In genomic region chr1:43979528-43980254, GRCh38 we compare ENCODE assay signal across 1 cellular context.
TF ChIP-seq lines count a peak whose summit lies in the region.

No MANE protein-coding gene starts in this region.

TF ChIP-seq in K562, 482 proteins besides CTCF, POLR2A, EP300 and RAD21 (continued from another document and continues in another):
- TF ChIP-seq AFF4 (CRISPR knock-in tag; IDR thresholded peaks at IDR 0.05) = no peak
- TF ChIP-seq NKRF (IDR thresholded peaks at IDR 0.05; ENCODE audit: borderline replicate concordance) = peak; percentile 97
- TF ChIP-seq PATZ1 (CRISPR knock-in tag; IDR thresholded peaks at IDR 0.05; ENCODE audit: borderline replicate concordance) = no peak
- TF ChIP-seq ZNF699 (CRISPR knock-in tag; IDR thresholded peaks at IDR 0.05; ENCODE audit: insufficient replicate concordance) = no peak
- peak; percentile 19; the same call in 1 of the 2 replicates for TF ChIP-seq JUN (IDR thresholded peaks at IDR 0.05; ENCODE audit: borderline replicate concordance, low read depth, low read length)
- no peak for TF ChIP-seq JUN (CRISPR knock-in tag; IDR thresholded peaks at IDR 0.05; ENCODE audit: borderline replicate concordance)
- TF ChIP-seq TOE1 (IDR thresholded peaks at IDR 0.05; ENCODE audit: borderline replicate concordance) = no peak
- no peak for TF ChIP-seq TOE1 (CRISPR knock-in tag; IDR thresholded peaks at IDR 0.05; ENCODE audit: borderline replicate concordance, low read depth)
- no peak for TF ChIP-seq SIX5 (IDR thresholded peaks at IDR 0.05; ENCODE audit: borderline replicate concordance in 1 of 2, insufficient read depth in 1 of 2, low read depth in 1 of 2, low read length in 2 of 2)
- TF ChIP-seq NCOA6 (IDR thresholded peaks at IDR 0.05) = no peak
- peak; percentile 31 for TF ChIP-seq VEZF1 (CRISPR knock-in tag; IDR thresholded peaks at IDR 0.05)
- TF ChIP-seq ZNF384 (IDR thresholded peaks at IDR 0.05; ENCODE audit: low read depth, low read length) = no peak
- TF ChIP-seq THAP12 (CRISPR knock-in tag; IDR thresholded peaks at IDR 0.05) = no peak
- peak; percentile 39; the same call in 1 of the 2 replicates for TF ChIP-seq CREM (IDR thresholded peaks at IDR 0.05; ENCODE audit: low read depth)
- no peak for TF ChIP-seq CEBPG (CRISPR knock-in tag; IDR thresholded peaks at IDR 0.05)
- no peak for TF ChIP-seq CEBPG (tag; conservative IDR thresholded peaks at IDR 0.05 in 1 of 2, IDR thresholded peaks at IDR 0.05 in 1 of 2)
- TF ChIP-seq CXXC5 (CRISPR knock-in tag; IDR thresholded peaks at IDR 0.05) = no peak
- TF ChIP-seq ZNF124 (CRISPR knock-in tag; IDR thresholded peaks at IDR 0.05) = no peak
- peak; percentile 28; the same call in 1 of the 2 replicates for TF ChIP-seq ZNF511 (CRISPR knock-in tag; IDR thresholded peaks at IDR 0.05)
- peak; percentile 46; the same call in 1 of the 2 replicates for TF ChIP-seq ZBTB1 (CRISPR knock-in tag; IDR thresholded peaks at IDR 0.05; ENCODE audit: borderline replicate concordance, low read depth)
- no peak for TF ChIP-seq CBX3 (IDR thresholded peaks at IDR 0.05; ENCODE audit: borderline replicate concordance in 1 of 2, low read length in 2 of 2)
- TF ChIP-seq DPF2 (IDR thresholded peaks at IDR 0.05) = peak; percentile 39; the same call in 1 of the 2 replicates
- no peak for TF ChIP-seq FOXA3 (CRISPR knock-in tag; conservative IDR thresholded peaks at IDR 0.05 in 1 of 2, IDR thresholded peaks at IDR 0.05 in 1 of 2)
- peak; percentile 92 for TF ChIP-seq MGA (IDR thresholded peaks at IDR 0.05)
- TF ChIP-seq NCOA2 (IDR thresholded peaks at IDR 0.05; ENCODE audit: partially characterized antibody in 2 of 2) = no peak
- TF ChIP-seq RFX1 (IDR thresholded peaks at IDR 0.05) = no peak
- TF ChIP-seq HIVEP1 (CRISPR knock-in tag; IDR thresholded peaks at IDR 0.05) = no peak
- 0 out of 2 replicates have a peak, but pooled peaks have one; percentile 8 for TF ChIP-seq MYNN (IDR thresholded peaks at IDR 0.05)
- TF ChIP-seq MYNN (CRISPR knock-in tag; IDR thresholded peaks at IDR 0.05) = no peak
- peak; percentile 35 for TF ChIP-seq PHF20 (IDR thresholded peaks at IDR 0.05; ENCODE audit: partially characterized antibody)
